8 cellular contexts compared by ENCODE assay signal in genomic region chr7:21767300-21767900, GRCh38.
A peak's percentile ranks its signal among the peaks of the same experiment; 100 is the strongest.
DNase-seq lines count a peak whose midpoint lies in the region; ATAC-seq, FAIRE-seq and TF ChIP-seq lines count a peak whose summit lies in the region.

No MANE protein-coding gene starts in this region.

- no peaks in the 10 kb centered on the region for H3K36me3 ChIP-seq in iPS DF 6.9 (ENCODE audit: control insufficient read depth, insufficient read depth, low read length)

- H3K4me1 ChIP-seq in iPS DF 6.9 (ENCODE audit: control insufficient read depth, insufficient read depth, low read length), result no peaks in the 10 kb centered on the region

- peak; percentile 81 for TF ChIP-seq CTCF in astrocyte of the cerebellum (IDR thresholded peaks at IDR 0.05; ENCODE audit: low read depth, low read length, missing control alignments)

- no peaks in the 10 kb centered on the region for H3K9me3 ChIP-seq in iPS DF 6.9 (ENCODE audit: control insufficient read depth, insufficient read depth, low read length)

- H3K27ac ChIP-seq in iPS DF 6.9 (ENCODE audit: low read length), result no peak overlapping the region

- FAIRE-seq in G401.6 (lab: Jason Lieb, UNC), result peak; percentile 94

- H3K4me3 ChIP-seq in Jurkat, Clone E6-1 (ENCODE audit: low read length), result no peak overlapping the region
- no peak overlapping the region for H3K4me3 ChIP-seq in astrocyte of the cerebellum (ENCODE audit: low read depth, low read length)
- no peak overlapping the region for H3K4me3 ChIP-seq in iPS DF 6.9 (ENCODE audit: low read length)

- DNase-seq in Jurkat, Clone E6-1 (ENCODE audit: low read depth, low spot score), result peak; percentile 75
- DNase-seq in NOMO-1 treated with DMSO at 0.1 percent for 48 hours (lab: John Stamatoyannopoulos, UW; ENCODE audit: unreplicated experiment) (peak; percentile 37), astrocyte of the cerebellum (ENCODE audit: low read depth) (peak; percentile 70), iPS DF 6.9 (ENCODE audit: low read depth, low spot score) (peak; percentile 80), stromal cell of bone marrow (ENCODE audit: low read depth) (peak; percentile 2)
- no peak for DNase-seq in activated CD4-positive, CD25-positive, alpha-beta regulatory T cell (lab: John Stamatoyannopoulos, UW)

- WGBS in iPS DF 6.9 (ENCODE audit: insufficient coverage, insufficient read length), result no CpG with 5 or more reads among the region's 6 CpGs

- no peaks in the 10 kb centered on the region for H3K27me3 ChIP-seq in iPS DF 6.9 (ENCODE audit: control insufficient read depth, insufficient read depth, low read length)

- ATAC-seq in GM21576 (IDR thresholded peaks at IDR 0.05; ENCODE audit: unreplicated experiment), result peak; percentile 78

- in situ Hi-C loops in astrocyte of the cerebellum (cut with HindIII; ENCODE audit: low sequenced_read_pairs), result no loop called here

Comparison
In these comparisons a context has a peak if more than half of its experiments do, and no peak if none do; other contexts are left out.
1. DNase-seq: peak in Jurkat, Clone E6-1 (single experiment), NOMO-1 treated with DMSO at 0.1 percent for 48 hours (single experiment), astrocyte of the cerebellum (single experiment), iPS DF 6.9 (single experiment) and stromal cell of bone marrow (single experiment); none in activated CD4-positive, CD25-positive, alpha-beta regulatory T cell (0 of 4).